8 cellular contexts compared by ENCODE assay signal in genomic region chr2:237687666-237688065, GRCh38.
DNase-seq lines count a peak whose midpoint lies in the region; ATAC-seq and TF ChIP-seq lines count a peak whose summit lies in the region.

No MANE protein-coding gene starts in this region.

- TF ChIP-seq CTCF in AG04450 (IDR thresholded peaks at IDR 0.05; ENCODE audit: low read depth, low read length) (no peak), esophagus muscularis mucosa (IDR thresholded peaks at IDR 0.05) (no peak), ovary (IDR thresholded peaks at IDR 0.05) (no peak)

- H3K27ac ChIP-seq in AG04450 (ENCODE audit: low read depth, low read length) (peak overlapping the region; percentile 95), esophagus muscularis mucosa (replicated peaks in 1 of 4) (peak overlapping the region; percentile 96 to 100 (median 98)), ovary (peak overlapping the region; percentile 48 to 68), aorta (ENCODE audit: low read depth in 1 of 2, low read length in 2 of 2) (peak overlapping the region; percentile 23 to 98)

- H3K36me3 ChIP-seq in esophagus muscularis mucosa, result no peaks in the 10 kb centered on the region
- H3K36me3 ChIP-seq in ovary, result no peaks in the 10 kb centered on the region
- no peaks in the 10 kb centered on the region for H3K36me3 ChIP-seq in aorta (ENCODE audit: control insufficient read depth in 1 of 2, insufficient read depth in 2 of 2, low read length in 1 of 2)

- intact Hi-C loops in esophagus muscularis mucosa (cut with DNase I), result no loop called here
- intact Hi-C loops in ovary (cut with DNase I), result no loop called here
- intact Hi-C loops in aorta (cut with DNase I), result no loop called here

- TF ChIP-seq POLR2A in esophagus muscularis mucosa (IDR thresholded peaks at IDR 0.05; ENCODE audit: low read depth) (no peak), ovary (IDR thresholded peaks at IDR 0.05) (peak; percentile 26)

- WGBS in esophagus muscularis mucosa, result 0% methylated on average over 3 of the region's 4 CpGs
- 4 to 19% (median 7%) methylated on average over 4 of the region's 4 CpGs for WGBS in ovary, 3 donors
- 6 to 11% methylated on average over 4 of the region's 4 CpGs for whole genome bisulfite sequencing in aorta, 2 donors

- POLR2A ChIA-PET in AG04450 (lab: Yijun Ruan, JAX), result interaction anchor here (0.6 to 2.3 kb wide), 6 partner anchors 10 to 619 kb away, joined by 3 to 30 read pairs (median 6); no protein-coding TSS in a partner anchor

- no peaks in the 10 kb centered on the region; the same call in 1 of the 2 replicates for H3K9me3 ChIP-seq in AG04450 (ENCODE audit: control insufficient read depth, insufficient read depth, low read length)
- H3K9me3 ChIP-seq in esophagus muscularis mucosa, result no peaks in the 10 kb centered on the region
- H3K9me3 ChIP-seq in ovary, result no peaks in the 10 kb centered on the region
- H3K9me3 ChIP-seq in aorta (ENCODE audit: control insufficient read depth, low read length), result no peaks in the 10 kb centered on the region

- H3K4me3 ChIP-seq in AG04450 (ENCODE audit: low read depth, low read length), result no peak overlapping the region
- no peak overlapping the region for H3K4me3 ChIP-seq in esophagus muscularis mucosa
- H3K4me3 ChIP-seq in ovary, result no peak overlapping the region
- H3K4me3 ChIP-seq in aorta (ENCODE audit: low read length in 2 of 2), result no peak overlapping the region

- ATAC-seq in GM21786 (IDR thresholded peaks at IDR 0.05; ENCODE audit: unreplicated experiment), result peak; percentile 52
- peak; percentile 85 for ATAC-seq in aorta (ENCODE audit: low FRiP score)
- no peak for ATAC-seq in HG02571 (IDR thresholded peaks at IDR 0.05; ENCODE audit: unreplicated experiment)

- no peaks in the 10 kb centered on the region for H3K27me3 ChIP-seq in AG04450 (ENCODE audit: control insufficient read depth, insufficient read depth, low read length)
- no peaks in the 10 kb centered on the region for H3K27me3 ChIP-seq in esophagus muscularis mucosa
- no peaks in the 10 kb centered on the region for H3K27me3 ChIP-seq in ovary
- no peaks in the 10 kb centered on the region for H3K27me3 ChIP-seq in aorta (ENCODE audit: control insufficient read depth in 1 of 2, insufficient read depth in 2 of 2, low read length in 1 of 2)

- peaks cover 54 to 62% (median 57%) of the 10 kb centered on the region in 4 donors for H3K4me1 ChIP-seq in esophagus muscularis mucosa
- peaks cover under 1% of the 10 kb centered on the region for H3K4me1 ChIP-seq in ovary (ENCODE audit: insufficient read depth)
- peaks cover 3 to 4% of the 10 kb centered on the region in 2 donors for H3K4me1 ChIP-seq in aorta (ENCODE audit: control insufficient read depth in 1 of 2, insufficient read depth in 2 of 2, low read length in 2 of 2)

- no peak for TF ChIP-seq EP300 in esophagus muscularis mucosa (IDR thresholded peaks at IDR 0.05)
- TF ChIP-seq EP300 in ovary (IDR thresholded peaks at IDR 0.05), result peak; percentile 94

- CTCF ChIA-PET in AG04450 (lab: Charles Lee), result interaction anchor here (0.6 to 2.5 kb wide), 9 partner anchors 13 to 493 kb away, joined by 3 to 18 read pairs (median 5); no protein-coding TSS in a partner anchor

- peak; percentile 93 for DNase-seq in AG04450 (ENCODE audit: low read depth, low spot score)
- peak; percentile 60 for DNase-seq in NCI-H748 (lab: John Stamatoyannopoulos, UW; ENCODE audit: unreplicated experiment)
- peak; percentile 85 for DNase-seq in activated CD8-positive, alpha-beta memory T cell treated with anti-CD3 and anti-CD28 coated beads, Interleukin-2, amount 50 U/mL, for 48 hours
- DNase-seq in esophagus muscularis mucosa (ENCODE audit: extremely low spot score), result peak; percentile 98
- peak; percentile 64 to 95 (median 72) for DNase-seq in ovary
- peak; percentile 89 to 93 for DNase-seq in aorta
